15 cellular contexts compared by ENCODE assay signal in the genomic region with DNA sequence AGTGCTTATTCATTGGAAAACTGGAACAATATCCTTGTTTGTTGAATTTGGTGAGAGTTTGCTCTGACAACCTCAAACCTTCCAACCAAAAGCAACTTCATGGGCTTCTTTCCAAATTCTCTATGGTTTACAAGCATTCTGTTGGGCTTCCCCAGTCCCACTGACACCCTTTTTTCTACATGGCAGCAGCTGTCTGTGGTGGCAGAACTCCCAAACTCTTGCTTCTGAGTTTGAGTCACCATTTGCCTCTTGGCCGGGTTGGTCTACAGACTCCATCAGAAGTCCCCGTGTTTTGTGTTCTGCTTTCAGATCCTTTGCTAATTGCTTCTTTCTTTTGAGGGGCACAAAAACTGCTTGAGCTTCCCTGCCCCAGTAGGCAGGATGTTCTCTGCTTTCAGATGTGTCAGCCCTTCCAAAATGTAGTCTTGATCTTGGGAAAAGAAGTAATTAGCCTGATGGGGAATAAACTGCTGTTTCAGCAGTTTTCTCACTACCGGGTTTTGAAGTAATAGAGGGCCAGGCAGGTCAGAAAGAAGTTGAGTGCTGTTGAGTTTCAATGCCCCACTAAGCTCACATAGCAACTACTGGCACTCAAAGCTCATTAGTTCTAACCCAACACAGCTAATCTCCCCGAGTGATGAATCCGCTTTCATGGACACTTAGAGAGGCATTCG.
A peak's percentile ranks its signal among the peaks of the same experiment; 100 is the strongest.
DNase-seq lines count a peak whose midpoint lies in the region; FAIRE-seq and TF ChIP-seq lines count a peak whose summit lies in the region.
"Had no signal": no experiment of that assay in that cellular context is flagged by ENCODE, and none has a peak within 500 bp of the region (broad histone marks: within the 10 kb centered on the region; RNA-seq: fewer than 3 reads in every experiment).

No MANE protein-coding gene starts in this region.

- CTCF ChIA-PET in H1 (lab: Charles Lee; ENCODE audit: partially characterized antibody), result interaction anchor here (0.6 kb wide), 1 partner anchor 450 kb away, joined by 3 read pairs; no protein-coding TSS in a partner anchor

- no peak overlapping the region for H4K91ac ChIP-seq in H1 (replicated peaks; ENCODE audit: insufficient read length, low read length)

- no peak overlapping the region for H3K4ac ChIP-seq in H1 (replicated peaks; ENCODE audit: insufficient read length, low read depth, low read length)

- TF ChIP-seq CTCF in H1 (IDR thresholded peaks at IDR 0.05; ENCODE audit: control extremely low read depth in 1 of 3, insufficient read depth in 1 of 3, low read depth in 1 of 3, low read length in 3 of 3), result no peak

- no peak for TF ChIP-seq POLR2A in H1 (IDR thresholded peaks at IDR 0.05; ENCODE audit: control extremely low read depth in 1 of 2, low read depth in 2 of 2, low read length in 2 of 2)

- no peaks in the 10 kb centered on the region for H3K9me3 ChIP-seq in H1 (ENCODE audit: insufficient read depth in 2 of 2, low read depth in 1 of 2, low read length in 1 of 2)

- no peak for FAIRE-seq in H1 (lab: Jason Lieb, UNC)

- H3K14ac ChIP-seq in H1 (ENCODE audit: insufficient read length), result peak overlapping the region; percentile 23

- no peak overlapping the region for H2BK5ac ChIP-seq in H1 (ENCODE audit: low read depth, low read length)

- no peaks in the 10 kb centered on the region for H3K23me2 ChIP-seq in H1 (ENCODE audit: low read depth, low read length)

- no peaks in the 10 kb centered on the region for H4K20me1 ChIP-seq in H1 (replicated peaks in 1 of 2; ENCODE audit: control insufficient read depth in 1 of 2, insufficient read depth in 2 of 2, low read length in 2 of 2)

- DNase-seq in EL (peak; percentile 82), MV-4-11 (lab: John Stamatoyannopoulos, UW) (peak; percentile 34), H1 (ENCODE audit: low read depth in 1 of 2, low spot score in 2 of 2) (no peak), skeletal muscle cell (ENCODE audit: low read depth) (peak; percentile 87), HT-29 (ENCODE audit: low spot score) (no peak), cerebellar cortex (ENCODE audit: low spot score) (no peak), NCI-H446 treated with DMSO at 0.1 percent for 48 hours (lab: John Stamatoyannopoulos, UW) (no peak)
- DNase-seq: activated CD8-positive, alpha-beta T cell treated with anti-CD3 and anti-CD28 coated beads for 36 hours; COR-L47; endodermal cell; NCI-H1694; NCI-H524 treated with DMSO at 0.1 percent for 48 hours; nephron progenitor cell; stimulated activated naive CD8-positive, alpha-beta T cell treated with anti-CD3 and anti-CD28 coated beads, Interleukin-15, Interleukin-2, amounts not matched to agents 100 U/mL and 50 U/mL, for 24 hours had no signal

- WGBS in H1 (ENCODE audit: extremely low coverage in 1 of 2, insufficient coverage in 1 of 2, insufficient read length in 1 of 2, insufficient replicate concordance in 2 of 2, low coverage in 1 of 2, low lambda C conversion rate in 2 of 2, missing lambda C conversion rate in 1 of 2), 2 experiments, result 93% methylated on average over 6 of the region's 6 CpGs; no CpG with 5 or more reads in 1 of the 2 experiments

- H2BK20ac ChIP-seq in H1 (ENCODE audit: low read length), result no peak overlapping the region

- H3K79me1 ChIP-seq in H1 (ENCODE audit: low read depth, low read length), result no peaks in the 10 kb centered on the region

- TF ChIP-seq RAD21 in H1 (IDR thresholded peaks at IDR 0.05 in 1 of 2, conservative IDR thresholded peaks at IDR 0.05 in 1 of 2; ENCODE audit: low read depth in 2 of 2, low read length in 2 of 2), result no peak

- no peak overlapping the region for H3K9ac ChIP-seq in H1 (replicated peaks in 1 of 4; ENCODE audit: extremely low read depth in 1 of 4, low read depth in 3 of 4, low read length in 3 of 4)

- H3K4me1 ChIP-seq in H1 (replicated peaks in 1 of 4; ENCODE audit: control insufficient read depth in 3 of 4, insufficient read depth in 4 of 4, low read length in 3 of 4), result no peaks in the 10 kb centered on the region

- no peak overlapping the region for H2AFZ ChIP-seq in H1 (ENCODE audit: low read length)

- no peak overlapping the region for H3K23ac ChIP-seq in H1 (ENCODE audit: insufficient read length)

- H3K4me2 ChIP-seq in H1 (ENCODE audit: insufficient read depth in 1 of 2, low read depth in 2 of 2, low read length in 2 of 2), result no peak overlapping the region

- H3K4me3 ChIP-seq in H1 (ENCODE audit: extremely low read depth in 1 of 4, insufficient read depth in 2 of 4, low read depth in 3 of 4, low read length in 4 of 4) (no peak overlapping the region), skeletal muscle cell (ENCODE audit: low read depth, low read length) (no peak overlapping the region)

- POLR2A ChIA-PET in H1 (lab: Charles Lee; ENCODE audit: partially characterized antibody), result no interaction called here

- H2BK12ac ChIP-seq in H1 (ENCODE audit: low read depth, low read length), result no peak overlapping the region

- H3K56ac ChIP-seq in H1 (replicated peaks; ENCODE audit: insufficient read length, low read depth, low read length), result no peak overlapping the region

- H3K27ac ChIP-seq in H1 (ENCODE audit: low read depth, low read length), result no peak overlapping the region
- H3K27ac ChIP-seq: RWPE1 had no signal

- no peak overlapping the region for H3K18ac ChIP-seq in H1 (ENCODE audit: extremely low read depth, low read length)

- no peak overlapping the region for H2AK5ac ChIP-seq in H1 (ENCODE audit: low read depth, low read length)

- H4K8ac ChIP-seq in H1 (ENCODE audit: extremely low read depth, insufficient read depth, low read length), result no peak overlapping the region

- H3K27me3 ChIP-seq in H1 (replicated peaks in 1 of 4; ENCODE audit: control insufficient read depth in 3 of 4, extremely low read depth in 1 of 4, insufficient read depth in 3 of 4, low read length in 3 of 4), result no peaks in the 10 kb centered on the region

- no peaks in the 10 kb centered on the region; a peak in 1 of 8 replicates for H3K36me3 ChIP-seq in H1 (ENCODE audit: control insufficient read depth in 2 of 4, insufficient read depth in 4 of 4, low read length in 3 of 4)

- no peak overlapping the region for H4K5ac ChIP-seq in H1 (ENCODE audit: insufficient read length, low read depth, low read length)

- no peak for TF ChIP-seq EP300 in H1 (IDR thresholded peaks at IDR 0.05; ENCODE audit: borderline replicate concordance in 1 of 2, low read depth in 2 of 2, low read length in 2 of 2)

- no peaks in the 10 kb centered on the region for H3K79me2 ChIP-seq in H1 (ENCODE audit: control insufficient read depth in 1 of 2, insufficient read depth in 2 of 2, low read length in 2 of 2)

- H2BK15ac ChIP-seq in H1 (ENCODE audit: low read length), result no peak overlapping the region

- no peak overlapping the region for H2BK120ac ChIP-seq in H1 (replicated peaks; ENCODE audit: low read depth, low read length)

TF ChIP-seq in H1, 55 proteins besides CTCF, POLR2A, EP300 and RAD21:
- peak; percentile 74 for TF ChIP-seq MAFK (IDR thresholded peaks at IDR 0.05; ENCODE audit: low read depth, low read length)
- TF ChIP-seq CHD2 (IDR thresholded peaks at IDR 0.05; ENCODE audit: low read length), result no peak
- no peak for TF ChIP-seq TBP (IDR thresholded peaks at IDR 0.05; ENCODE audit: low read depth, low read length)
- TF ChIP-seq BCL11A (IDR thresholded peaks at IDR 0.05; ENCODE audit: low read depth in 2 of 2, low read length in 2 of 2), result no peak

Comparison
In these comparisons a context has a peak if more than half of its experiments do, and no peak if none do; other contexts are left out.
1. DNase-seq: peak in EL (single experiment), MV-4-11 (single experiment) and skeletal muscle cell (single experiment); none in H1 (0 of 2), HT-29 (single experiment), cerebellar cortex (single experiment) and NCI-H446 treated with DMSO at 0.1 percent for 48 hours (single experiment).